Comparison of ENCODE assay signal across 15 cellular contexts in the genomic region with DNA sequence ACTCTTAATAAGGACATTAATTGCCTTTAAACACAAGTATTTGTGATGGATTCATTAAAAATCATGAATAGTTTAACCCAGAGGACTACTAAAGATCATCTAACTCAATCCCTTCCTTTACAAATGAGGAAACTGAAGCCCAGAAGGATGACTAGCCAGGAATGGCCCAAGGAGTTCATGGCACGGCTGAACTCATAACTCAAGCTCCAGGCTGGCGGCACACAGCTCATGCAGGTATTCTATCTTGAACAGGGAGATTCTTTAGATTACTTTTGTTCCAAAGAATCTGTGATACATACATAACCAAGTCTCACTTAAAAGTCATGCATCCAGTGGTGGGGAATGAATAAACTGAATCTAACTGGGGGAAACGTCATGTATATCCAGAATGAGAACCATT.
"Had no signal": no experiment of that assay in that cellular context is flagged by ENCODE, and none has a peak within 500 bp of the region (broad histone marks: within the 10 kb centered on the region; RNA-seq: fewer than 3 reads in every experiment).

No MANE protein-coding gene starts in this region.

- H3K36me3 ChIP-seq: SJCRH30 had no signal

- ATAC-seq: Panc1, PC-3, Right ventricle myocardium inferior, SK-N-SH treated with all-trans-retinoic acid at 6 μM for 48 hours had no signal

- DNase-seq: KBM-7; MV-4-11; NCI-H1048; NCI-H1694; NCI-H446 treated with DMSO at 0.1 percent for 48 hours; NCI-H510A treated with DMSO at 0.1 percent for 48 hours; NCI-H526; NCI-H82; NK-92 treated with Interleukin-12 subunit alpha and Interleukin-12 subunit beta, amount 100 ng/mL, for 24 hours; PC-3; SHP77 treated with DMSO at 0.1 percent for 48 hours; SJCRH30 had no signal

- H3K4me1 ChIP-seq: SJCRH30 had no signal

- H3K9me3 ChIP-seq: SJCRH30 had no signal

- H3K27me3 ChIP-seq: SJCRH30 had no signal

- H3K27ac ChIP-seq: SJCRH30 had no signal

- H3K4me3 ChIP-seq: SJCRH30 had no signal
